Comparison of ENCODE assay signal across 18 cellular contexts in genomic region chr13:34165158-34165557, GRCh38.
DNase-seq lines count a peak whose midpoint lies in the region; ATAC-seq and TF ChIP-seq lines count a peak whose summit lies in the region.
"Had no signal": no experiment of that assay in that cellular context is flagged by ENCODE, and none has a peak within 500 bp of the region (broad histone marks: within the 10 kb centered on the region; RNA-seq: fewer than 3 reads in every experiment).

No MANE protein-coding gene starts in this region.

- H3K27ac Mint-ChIP-seq in progenitor cell of endocrine pancreas = peak overlapping the region; percentile 34
- H3K27ac Mint-ChIP-seq: CD8-positive, alpha-beta T cell; HFFc6 had no signal

- ATAC-seq in body of pancreas (peak; percentile 79), mucosa of descending colon (peak; percentile 19)
- ATAC-seq: CD8-positive, alpha-beta T cell; GM12878 had no signal

- no peak for TF ChIP-seq CTCF in body of pancreas (IDR thresholded peaks at IDR 0.05)
- no peak for TF ChIP-seq CTCF in mucosa of descending colon (IDR thresholded peaks at IDR 0.05)
- TF ChIP-seq CTCF in progenitor cell of endocrine pancreas (IDR thresholded peaks at IDR 0.05; ENCODE audit: unreplicated experiment) = no peak

- peak overlapping the region; percentile 22 to 74 (median 49) for H3K27ac ChIP-seq in body of pancreas

- H3K4me3 Mint-ChIP-seq in progenitor cell of endocrine pancreas (ENCODE audit: low read depth) = no peak overlapping the region
- H3K4me3 Mint-ChIP-seq: CD4-positive, CD25-positive, alpha-beta regulatory T cell; CD8-positive, alpha-beta T cell; HFFc6 had no signal

- no peaks in the 10 kb centered on the region for H3K36me3 Mint-ChIP-seq in progenitor cell of endocrine pancreas (ENCODE audit: insufficient read depth)
- H3K36me3 Mint-ChIP-seq: CD4-positive, CD25-positive, alpha-beta regulatory T cell; CD8-positive, alpha-beta T cell had no signal

- H3K9me3 ChIP-seq in body of pancreas (no peaks in the 10 kb centered on the region), mucosa of descending colon (no peaks in the 10 kb centered on the region)
- H3K9me3 ChIP-seq: Caco-2, HAP-1 had no signal

- no peaks in the 10 kb centered on the region for H3K27me3 Mint-ChIP-seq in progenitor cell of endocrine pancreas
- H3K27me3 Mint-ChIP-seq: CD4-positive, CD25-positive, alpha-beta regulatory T cell had no signal

- WGBS in body of pancreas, 2 donors = 58 to 68% methylated on average over 7 of the region's 7 CpGs

- H3K9me3 Mint-ChIP-seq in progenitor cell of endocrine pancreas (ENCODE audit: low read depth) = peaks cover 2% of the 10 kb centered on the region
- H3K9me3 Mint-ChIP-seq: CD8-positive, alpha-beta T cell; HFFc6 had no signal

- TF ChIP-seq POLR2A in body of pancreas (IDR thresholded peaks at IDR 0.05) = no peak

- peaks cover 42% of the 10 kb centered on the region for H3K4me1 ChIP-seq in body of pancreas
- H3K4me1 ChIP-seq in mucosa of descending colon (ENCODE audit: low read depth) = peaks cover 7% of the 10 kb centered on the region

- H3K4me1 Mint-ChIP-seq in progenitor cell of endocrine pancreas (ENCODE audit: low read depth) = peaks cover 50% of the 10 kb centered on the region
- H3K4me1 Mint-ChIP-seq: CD4-positive, CD25-positive, alpha-beta regulatory T cell had no signal

- H3K4me3 ChIP-seq in body of pancreas (no peak overlapping the region), mucosa of descending colon (no peak overlapping the region)
- H3K4me3 ChIP-seq: GM12878, HAP-1 had no signal

- H3K36me3 ChIP-seq in body of pancreas (replicated peaks in 1 of 2; ENCODE audit: insufficient read depth in 1 of 2, low read depth in 2 of 2) = no peaks in the 10 kb centered on the region
- H3K36me3 ChIP-seq in mucosa of descending colon (ENCODE audit: low read depth) = no peaks in the 10 kb centered on the region
- H3K36me3 ChIP-seq: HAP-1 had no signal

- intact Hi-C loops in body of pancreas (cut with DNase I) = no loop called here
- intact Hi-C loops in mucosa of descending colon (cut with DNase I, micrococcal nuclease) = no loop called here

- no peaks in the 10 kb centered on the region for H3K27me3 ChIP-seq in body of pancreas

- DNase-seq in body of pancreas (no peak), mucosa of descending colon (no peak), progenitor cell of endocrine pancreas (ENCODE audit: low spot score, unreplicated experiment) (no peak), CD1c-positive myeloid dendritic cell (ENCODE audit: extremely low spot score) (no peak), pons (ENCODE audit: low spot score) (no peak), NCI-H187 (lab: John Stamatoyannopoulos, UW) (no peak)
- DNase-seq: C1 segment of cervical spinal cord; Caco-2; CD4-positive, CD25-positive, alpha-beta regulatory T cell; CD8-positive, alpha-beta T cell; DMS 273 treated with DMSO at 0.1 percent for 48 hours; DMS79; EL; GDM1; GOT3; HFFc6 had no signal
